Comparison of ENCODE assay signal across 13 cellular contexts in genomic region chr2:127486247-127486912, GRCh38. TPM values are rescaled to one million over a fixed set of nuclear protein-coding genes. Genes with fewer than 3 reads are reported as not detected.
A peak's percentile ranks its signal among the peaks of the same experiment; 100 is the strongest.
DNase-seq lines count a peak whose midpoint lies in the region; ATAC-seq and TF ChIP-seq lines count a peak whose summit lies in the region.
"Had no signal": no experiment of that assay in that cellular context is flagged by ENCODE, and none has a peak within 500 bp of the region (broad histone marks: within the 10 kb centered on the region; RNA-seq: fewer than 3 reads in every experiment).

No MANE protein-coding gene starts in this region.

- no peak for TF ChIP-seq CTCF in foreskin fibroblast (IDR thresholded peaks at IDR 0.05; ENCODE audit: low read depth, low read length)

- H3K36me3 Mint-ChIP-seq in activated T-cell treated with anti-CD3 and anti-CD28 coated beads, Interleukin-2, amount 50 U/mL, for 72 hours (ENCODE audit: insufficient read depth in 2 of 2), result peaks cover 8 to 42% of the 10 kb centered on the region in 2 donors
- peaks cover 61% of the 10 kb centered on the region for H3K36me3 Mint-ChIP-seq in T-helper 2 cell treated with Interferon-gamma antibody and Interleukin-4, amounts not matched to agents 5 μg/mL and 100 μg/mL, for 36 hours (ENCODE audit: low read depth)
- peaks cover 72% of the 10 kb centered on the region for H3K36me3 Mint-ChIP-seq in stimulated activated naive CD8-positive, alpha-beta T cell treated with anti-CD3 and anti-CD28 coated beads, Interleukin-15, Interleukin-2, amounts not matched to agents 100 ng/mL and 50 ng/mL, for 24 hours (ENCODE audit: low read depth)

- no peak overlapping the region for H3K4me3 ChIP-seq in foreskin fibroblast (ENCODE audit: low read depth in 1 of 2, low read length in 2 of 2)

- ATAC-seq in activated T-cell treated with anti-CD3 and anti-CD28 coated beads, Interleukin-2, amount 50 U/mL, for 72 hours (replicated peaks in 1 of 2), result no peak
- ATAC-seq in esophagus mucosa (peak; percentile 17), GM18868 (IDR thresholded peaks at IDR 0.05; ENCODE audit: unreplicated experiment) (no peak)
- ATAC-seq: PC-3 had no signal

- no peaks in the 10 kb centered on the region for H3K27me3 Mint-ChIP-seq in activated T-cell treated with anti-CD3 and anti-CD28 coated beads, Interleukin-2, amount 50 U/mL, for 72 hours (ENCODE audit: low read depth)
- H3K27me3 Mint-ChIP-seq in T-helper 2 cell treated with Interferon-gamma antibody and Interleukin-4, amounts not matched to agents 5 μg/mL and 100 μg/mL, for 36 hours (ENCODE audit: low read depth), result no peaks in the 10 kb centered on the region
- H3K27me3 Mint-ChIP-seq in stimulated activated naive CD8-positive, alpha-beta T cell treated with anti-CD3 and anti-CD28 coated beads, Interleukin-15, Interleukin-2, amounts not matched to agents 100 ng/mL and 50 ng/mL, for 24 hours, result no peaks in the 10 kb centered on the region

- peak overlapping the region; percentile 15 to 44 for H3K4me3 Mint-ChIP-seq in activated T-cell treated with anti-CD3 and anti-CD28 coated beads, Interleukin-2, amount 50 U/mL, for 72 hours
- H3K4me3 Mint-ChIP-seq in T-helper 2 cell treated with Interferon-gamma antibody and Interleukin-4, amounts not matched to agents 5 μg/mL and 100 μg/mL, for 36 hours, result peak overlapping the region; percentile 10
- no peak overlapping the region for H3K4me3 Mint-ChIP-seq in stimulated activated naive CD8-positive, alpha-beta T cell treated with anti-CD3 and anti-CD28 coated beads, Interleukin-15, Interleukin-2, amounts not matched to agents 100 ng/mL and 50 ng/mL, for 24 hours
- H3K4me3 Mint-ChIP-seq: nephron had no signal

- DNase-seq in activated T-cell treated with anti-CD3 and anti-CD28 coated beads, Interleukin-2, amount 50 U/mL, for 72 hours, result no peak
- no peak for DNase-seq in activated T-cell treated with anti-CD3 and anti-CD28 coated beads, Interleukin-2, amount 50 U/mL, for 1 hour
- DNase-seq in T-helper 2 cell treated with Interferon-gamma antibody and Interleukin-4, amounts not matched to agents 5 μg/mL and 100 μg/mL, for 36 hours (ENCODE audit: low spot score), result no peak
- DNase-seq in NCI-H2081 (lab: John Stamatoyannopoulos, UW) (no peak), foreskin fibroblast (no peak)
- DNase-seq: NCI-H2029, PC-3 had no signal

- H3K27ac Mint-ChIP-seq in activated T-cell treated with anti-CD3 and anti-CD28 coated beads, Interleukin-2, amount 50 U/mL, for 72 hours, result peak overlapping the region; percentile 90
- peak overlapping the region; percentile 37 for H3K27ac Mint-ChIP-seq in T-helper 2 cell treated with Interferon-gamma antibody and Interleukin-4, amounts not matched to agents 5 μg/mL and 100 μg/mL, for 36 hours
- peak overlapping the region; percentile 76 for H3K27ac Mint-ChIP-seq in stimulated activated naive CD8-positive, alpha-beta T cell treated with anti-CD3 and anti-CD28 coated beads, Interleukin-15, Interleukin-2, amounts not matched to agents 100 ng/mL and 50 ng/mL, for 24 hours
- H3K27ac Mint-ChIP-seq: nephron had no signal

- H3K4me1 Mint-ChIP-seq in activated T-cell treated with anti-CD3 and anti-CD28 coated beads, Interleukin-2, amount 50 U/mL, for 72 hours (ENCODE audit: low read depth), result peaks cover 33% of the 10 kb centered on the region
- peaks cover 28% of the 10 kb centered on the region for H3K4me1 Mint-ChIP-seq in T-helper 2 cell treated with Interferon-gamma antibody and Interleukin-4, amounts not matched to agents 5 μg/mL and 100 μg/mL, for 36 hours (ENCODE audit: low read depth)
- peaks cover 40% of the 10 kb centered on the region for H3K4me1 Mint-ChIP-seq in stimulated activated naive CD8-positive, alpha-beta T cell treated with anti-CD3 and anti-CD28 coated beads, Interleukin-15, Interleukin-2, amounts not matched to agents 100 ng/mL and 50 ng/mL, for 24 hours (ENCODE audit: low read depth)
- H3K4me1 Mint-ChIP-seq: nephron had no signal

- no peaks in the 10 kb centered on the region for H3K9me3 Mint-ChIP-seq in activated T-cell treated with anti-CD3 and anti-CD28 coated beads, Interleukin-2, amount 50 U/mL, for 72 hours
- H3K9me3 Mint-ChIP-seq in T-helper 2 cell treated with Interferon-gamma antibody and Interleukin-4, amounts not matched to agents 5 μg/mL and 100 μg/mL, for 36 hours, result no peaks in the 10 kb centered on the region
- H3K9me3 Mint-ChIP-seq in stimulated activated naive CD8-positive, alpha-beta T cell treated with anti-CD3 and anti-CD28 coated beads, Interleukin-15, Interleukin-2, amounts not matched to agents 100 ng/mL and 50 ng/mL, for 24 hours, result no peaks in the 10 kb centered on the region
- H3K9me3 Mint-ChIP-seq: nephron had no signal

RNA-seq across cellular contexts. Expression of gene IWS1, which starts 39.9 kb away (rescaled TPM):
- 10 to 100 TPM; 39.0 to 43.6 TPM for total RNA-seq in activated T-cell treated with anti-CD3 and anti-CD28 coated beads, Interleukin-2, amount 50 U/mL, for 72 hours
- total RNA-seq in esophagus mucosa, result 17.7 TPM

RNA-seq across cellular contexts. Expression of gene MYO7B, which starts 49.1 kb away (rescaled TPM):
- under 1 TPM; 0.50 to 0.79 TPM for total RNA-seq in activated T-cell treated with anti-CD3 and anti-CD28 coated beads, Interleukin-2, amount 50 U/mL, for 72 hours
- total RNA-seq in esophagus mucosa, result 0.04 TPM
- total RNA-seq: G401, HepG2 had no signal

Comparison
In these comparisons a context has a peak if more than half of its experiments do, and no peak if none do; other contexts are left out.
1. H3K27ac Mint-ChIP-seq: peak in every context shown above with its lines; median percentile 90 in activated T-cell treated with anti-CD3 and anti-CD28 coated beads, Interleukin-2, amount 50 U/mL, for 72 hours; 76 in stimulated activated naive CD8-positive, alpha-beta T cell treated with anti-CD3 and anti-CD28 coated beads, Interleukin-15, Interleukin-2, amounts not matched to agents 100 ng/mL and 50 ng/mL, for 24 hours; 37 in T-helper 2 cell treated with Interferon-gamma antibody and Interleukin-4, amounts not matched to agents 5 μg/mL and 100 μg/mL, for 36 hours.